In the genomic region with DNA sequence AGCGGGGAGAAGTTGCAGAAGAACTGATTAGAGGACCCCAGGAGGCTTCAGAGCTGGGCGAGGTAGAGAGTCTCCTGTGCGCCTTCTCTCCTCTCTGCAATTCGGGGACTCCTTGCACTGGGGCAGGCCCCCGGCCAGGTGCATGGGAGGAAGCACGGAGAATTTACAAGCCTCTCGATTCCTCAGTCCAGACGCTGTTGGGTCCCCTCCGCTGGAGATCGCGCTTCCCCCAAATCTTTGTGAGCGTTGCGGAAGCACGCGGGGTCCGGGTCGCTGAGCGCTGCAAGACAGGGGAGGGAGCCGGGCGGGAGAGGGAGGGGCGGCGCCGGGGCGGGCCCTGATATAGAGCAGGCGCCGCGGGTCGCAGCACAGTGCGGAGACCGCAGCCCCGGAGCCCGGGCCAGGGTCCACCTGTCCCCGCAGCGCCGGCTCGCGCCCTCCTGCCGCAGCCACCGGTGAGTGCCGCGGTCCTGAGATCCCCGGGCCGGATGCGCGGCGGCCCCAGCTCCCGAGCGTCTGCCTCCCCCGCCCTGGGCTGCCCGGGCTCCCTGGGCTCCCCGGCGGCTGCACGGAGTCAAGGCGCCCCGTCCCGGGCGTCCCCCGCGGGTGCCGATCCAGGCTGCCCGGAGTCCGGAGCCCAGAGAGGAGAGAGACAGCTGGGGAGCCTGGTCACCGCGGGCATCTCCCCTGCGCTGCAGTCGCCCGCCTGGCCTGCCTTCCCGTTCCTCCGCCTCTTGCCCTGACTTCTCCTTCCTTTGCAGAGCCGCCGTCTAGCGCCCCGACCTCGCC, we compare ENCODE assay signal across 1 cellular context.
TF ChIP-seq lines count a peak whose summit lies in the region.

A gene (plus strand): TSS at position 369 of the 789 bp plus-strand sequence. CDS start 424 bp downstream, outside the sequence.

TF ChIP-seq in GM12878, 131 proteins besides CTCF, POLR2A, EP300 and RAD21 (continued from another document and continues in another):
- TF ChIP-seq WRNIP1 (IDR thresholded peaks at IDR 0.05; ENCODE audit: borderline replicate concordance, low read depth, low read length) (no peak), POU2F2 (IDR thresholded peaks at IDR 0.05; ENCODE audit: borderline replicate concordance, low read depth, low read length) (no peak), ZZZ3 (IDR thresholded peaks at IDR 0.05; ENCODE audit: control insufficient read depth, insufficient read length, low read depth) (no peak), MEF2A (IDR thresholded peaks at IDR 0.05; ENCODE audit: insufficient read depth, low read depth, low read length) (no peak), HDGF (IDR thresholded peaks at IDR 0.05) (no peak), JUNB (IDR thresholded peaks at IDR 0.05) (no peak), SREBF1 (IDR thresholded peaks at IDR 0.05; ENCODE audit: low read length) (no peak), TBL1XR1 (IDR thresholded peaks at IDR 0.05; ENCODE audit: low read depth, low read length) (no peak), SRF (IDR thresholded peaks at IDR 0.05; ENCODE audit: low read depth in 2 of 2, low read length in 2 of 2) (0 out of 4 replicates have a peak, but pooled peaks of 1 of the 2 experiments have one; percentile 6), EGR1 (IDR thresholded peaks at IDR 0.05; ENCODE audit: borderline replicate concordance in 1 of 2, low read depth in 2 of 2, low read length in 2 of 2) (peak in 1 of 2 experiments; percentile 34; a peak in 1 of 3 replicates), ZNF24 (IDR thresholded peaks at IDR 0.05) (no peak), ZNF274 (IDR thresholded peaks at IDR 0.05; ENCODE audit: insufficient read depth, insufficient read length) (no peak), SUZ12 (IDR thresholded peaks at IDR 0.05; ENCODE audit: unreplicated experiment) (peak; percentile 5), YBX1 (IDR thresholded peaks at IDR 0.05) (no peak), MYB (IDR thresholded peaks at IDR 0.05; ENCODE audit: borderline replicate concordance, low read depth, low read length) (no peak), ZNF384 (IDR thresholded peaks at IDR 0.05; ENCODE audit: borderline replicate concordance, low read depth, low read length) (no peak), STAT3 (IDR thresholded peaks at IDR 0.05; ENCODE audit: low read depth, low read length) (no peak), MEF2B (IDR thresholded peaks at IDR 0.05; ENCODE audit: partially characterized antibody, poor library complexity, severe bottlenecking) (no peak), NFXL1 (IDR thresholded peaks at IDR 0.05; ENCODE audit: borderline replicate concordance) (no peak), ASH2L (IDR thresholded peaks at IDR 0.05; ENCODE audit: borderline replicate concordance, low read depth) (no peak), FOXK2 (IDR thresholded peaks at IDR 0.05) (no peak), ZNF207 (IDR thresholded peaks at IDR 0.05; ENCODE audit: borderline replicate concordance) (no peak), ATF7 (IDR thresholded peaks at IDR 0.05; ENCODE audit: low read depth) (no peak), SP1 (IDR thresholded peaks at IDR 0.05; ENCODE audit: low read depth, low read length) (no peak), KLF5 (IDR thresholded peaks at IDR 0.05; ENCODE audit: partially characterized antibody) (no peak), HDAC6 (IDR thresholded peaks at IDR 0.05; ENCODE audit: unreplicated experiment) (no peak), TARDBP (IDR thresholded peaks at IDR 0.05; ENCODE audit: borderline replicate concordance) (no peak), IKZF1 (conservative IDR thresholded peaks at IDR 0.05) (peak; percentile 77), TCF12 (IDR thresholded peaks at IDR 0.05; ENCODE audit: low read depth, low read length) (no peak), SREBF2 (IDR thresholded peaks at IDR 0.05; ENCODE audit: low read length) (no peak), NR2C2 (IDR thresholded peaks at IDR 0.05; ENCODE audit: borderline replicate concordance, control insufficient read depth, insufficient read length, low read depth) (no peak), EED (IDR thresholded peaks at IDR 0.05; ENCODE audit: low read depth) (peak; percentile 10), NRF1 (conservative IDR thresholded peaks at IDR 0.05; ENCODE audit: low read depth, low read length) (no peak), HCFC1 (IDR thresholded peaks at IDR 0.05; ENCODE audit: low read length) (no peak), SMAD5 (IDR thresholded peaks at IDR 0.05; ENCODE audit: low read depth) (no peak), CEBPB (IDR thresholded peaks at IDR 0.05; ENCODE audit: borderline replicate concordance in 1 of 2, low read depth in 2 of 2, low read length in 2 of 2) (no peak), MTA2 (IDR thresholded peaks at IDR 0.05; ENCODE audit: low read depth) (no peak), PAX5 (IDR thresholded peaks at IDR 0.05; ENCODE audit: borderline replicate concordance, low read depth, low read length) (no peak), EZH2 (IDR thresholded peaks at IDR 0.05; ENCODE audit: borderline replicate concordance, control insufficient read depth, low read depth, low read length) (no peak), POLR2AphosphoS2 (IDR thresholded peaks at IDR 0.05; ENCODE audit: low read depth, low read length) (no peak), NR2C1 (IDR thresholded peaks at IDR 0.05) (no peak), RAD51 (IDR thresholded peaks at IDR 0.05) (no peak), SMARCA5 (IDR thresholded peaks at IDR 0.05) (0 out of 2 replicates have a peak, but pooled peaks have one; percentile 65)
- TF ChIP-seq, protein P1, sequence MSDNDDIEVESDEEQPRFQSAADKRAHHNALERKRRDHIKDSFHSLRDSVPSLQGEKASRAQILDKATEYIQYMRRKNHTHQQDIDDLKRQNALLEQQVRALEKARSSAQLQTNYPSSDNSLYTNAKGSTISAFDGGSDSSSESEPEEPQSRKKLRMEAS (IDR thresholded peaks at IDR 0.05; ENCODE audit: low read depth, low read length), result no peak
- TF ChIP-seq, protein P2, sequence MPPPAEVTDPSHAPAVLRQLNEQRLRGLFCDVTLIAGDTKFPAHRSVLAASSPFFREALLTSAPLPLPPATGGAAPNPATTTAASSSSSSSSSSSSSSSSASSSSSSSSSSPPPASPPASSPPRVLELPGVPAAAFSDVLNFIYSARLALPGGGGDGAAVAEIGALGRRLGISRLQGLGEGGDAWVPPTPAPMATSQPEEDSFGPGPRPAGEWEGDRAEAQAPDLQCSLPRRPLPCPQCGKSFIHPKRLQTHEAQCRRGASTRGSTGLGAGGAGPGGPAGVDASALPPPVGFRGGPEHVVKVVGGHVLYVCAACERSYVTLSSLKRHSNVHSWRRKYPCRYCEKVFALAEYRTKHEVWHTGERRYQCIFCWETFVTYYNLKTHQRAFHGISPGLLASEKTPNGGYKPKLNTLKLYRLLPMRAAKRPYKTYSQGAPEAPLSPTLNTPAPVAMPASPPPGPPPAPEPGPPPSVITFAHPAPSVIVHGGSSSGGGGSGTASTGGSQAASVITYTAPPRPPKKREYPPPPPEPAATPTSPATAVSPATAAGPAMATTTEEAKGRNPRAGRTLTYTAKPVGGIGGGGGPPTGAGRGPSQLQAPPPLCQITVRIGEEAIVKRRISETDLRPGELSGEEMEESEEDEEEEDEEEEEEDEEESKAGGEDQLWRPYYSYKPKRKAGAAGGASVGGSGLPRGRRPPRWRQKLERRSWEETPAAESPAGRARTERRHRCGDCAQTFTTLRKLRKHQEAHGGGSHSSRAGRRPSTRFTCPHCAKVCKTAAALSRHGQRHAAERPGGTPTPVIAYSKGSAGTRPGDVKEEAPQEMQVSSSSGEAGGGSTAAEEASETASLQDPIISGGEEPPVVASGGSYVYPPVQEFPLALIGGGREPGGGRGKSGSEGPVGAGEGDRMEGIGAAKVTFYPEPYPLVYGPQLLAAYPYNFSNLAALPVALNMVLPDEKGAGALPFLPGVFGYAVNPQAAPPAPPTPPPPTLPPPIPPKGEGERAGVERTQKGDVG (CRISPR knock-in tag; IDR thresholded peaks at IDR 0.05), result no peak
- TF ChIP-seq, protein P3, sequence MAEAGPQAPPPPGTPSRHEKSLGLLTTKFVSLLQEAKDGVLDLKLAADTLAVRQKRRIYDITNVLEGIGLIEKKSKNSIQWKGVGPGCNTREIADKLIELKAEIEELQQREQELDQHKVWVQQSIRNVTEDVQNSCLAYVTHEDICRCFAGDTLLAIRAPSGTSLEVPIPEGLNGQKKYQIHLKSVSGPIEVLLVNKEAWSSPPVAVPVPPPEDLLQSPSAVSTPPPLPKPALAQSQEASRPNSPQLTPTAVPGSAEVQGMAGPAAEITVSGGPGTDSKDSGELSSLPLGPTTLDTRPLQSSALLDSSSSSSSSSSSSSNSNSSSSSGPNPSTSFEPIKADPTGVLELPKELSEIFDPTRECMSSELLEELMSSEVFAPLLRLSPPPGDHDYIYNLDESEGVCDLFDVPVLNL (IDR thresholded peaks at IDR 0.05; ENCODE audit: low read depth, low read length), result no peak
- TF ChIP-seq, protein P4, sequence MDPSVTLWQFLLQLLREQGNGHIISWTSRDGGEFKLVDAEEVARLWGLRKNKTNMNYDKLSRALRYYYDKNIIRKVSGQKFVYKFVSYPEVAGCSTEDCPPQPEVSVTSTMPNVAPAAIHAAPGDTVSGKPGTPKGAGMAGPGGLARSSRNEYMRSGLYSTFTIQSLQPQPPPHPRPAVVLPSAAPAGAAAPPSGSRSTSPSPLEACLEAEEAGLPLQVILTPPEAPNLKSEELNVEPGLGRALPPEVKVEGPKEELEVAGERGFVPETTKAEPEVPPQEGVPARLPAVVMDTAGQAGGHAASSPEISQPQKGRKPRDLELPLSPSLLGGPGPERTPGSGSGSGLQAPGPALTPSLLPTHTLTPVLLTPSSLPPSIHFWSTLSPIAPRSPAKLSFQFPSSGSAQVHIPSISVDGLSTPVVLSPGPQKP (IDR thresholded peaks at IDR 0.05; ENCODE audit: low read depth, low read length), result no peak
- TF ChIP-seq, protein P5, sequence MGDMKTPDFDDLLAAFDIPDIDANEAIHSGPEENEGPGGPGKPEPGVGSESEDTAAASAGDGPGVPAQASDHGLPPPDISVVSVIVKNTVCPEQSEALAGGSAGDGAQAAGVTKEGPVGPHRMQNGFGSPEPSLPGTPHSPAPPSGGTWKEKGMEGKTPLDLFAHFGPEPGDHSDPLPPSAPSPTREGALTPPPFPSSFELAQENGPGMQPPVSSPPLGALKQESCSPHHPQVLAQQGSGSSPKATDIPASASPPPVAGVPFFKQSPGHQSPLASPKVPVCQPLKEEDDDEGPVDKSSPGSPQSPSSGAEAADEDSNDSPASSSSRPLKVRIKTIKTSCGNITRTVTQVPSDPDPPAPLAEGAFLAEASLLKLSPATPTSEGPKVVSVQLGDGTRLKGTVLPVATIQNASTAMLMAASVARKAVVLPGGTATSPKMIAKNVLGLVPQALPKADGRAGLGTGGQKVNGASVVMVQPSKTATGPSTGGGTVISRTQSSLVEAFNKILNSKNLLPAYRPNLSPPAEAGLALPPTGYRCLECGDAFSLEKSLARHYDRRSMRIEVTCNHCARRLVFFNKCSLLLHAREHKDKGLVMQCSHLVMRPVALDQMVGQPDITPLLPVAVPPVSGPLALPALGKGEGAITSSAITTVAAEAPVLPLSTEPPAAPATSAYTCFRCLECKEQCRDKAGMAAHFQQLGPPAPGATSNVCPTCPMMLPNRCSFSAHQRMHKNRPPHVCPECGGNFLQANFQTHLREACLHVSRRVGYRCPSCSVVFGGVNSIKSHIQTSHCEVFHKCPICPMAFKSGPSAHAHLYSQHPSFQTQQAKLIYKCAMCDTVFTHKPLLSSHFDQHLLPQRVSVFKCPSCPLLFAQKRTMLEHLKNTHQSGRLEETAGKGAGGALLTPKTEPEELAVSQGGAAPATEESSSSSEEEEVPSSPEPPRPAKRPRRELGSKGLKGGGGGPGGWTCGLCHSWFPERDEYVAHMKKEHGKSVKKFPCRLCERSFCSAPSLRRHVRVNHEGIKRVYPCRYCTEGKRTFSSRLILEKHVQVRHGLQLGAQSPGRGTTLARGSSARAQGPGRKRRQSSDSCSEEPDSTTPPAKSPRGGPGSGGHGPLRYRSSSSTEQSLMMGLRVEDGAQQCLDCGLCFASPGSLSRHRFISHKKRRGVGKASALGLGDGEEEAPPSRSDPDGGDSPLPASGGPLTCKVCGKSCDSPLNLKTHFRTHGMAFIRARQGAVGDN (IDR thresholded peaks at IDR 0.05), result peak; percentile 24; the same call in 1 of the 2 replicates
- TF ChIP-seq, protein P6, sequence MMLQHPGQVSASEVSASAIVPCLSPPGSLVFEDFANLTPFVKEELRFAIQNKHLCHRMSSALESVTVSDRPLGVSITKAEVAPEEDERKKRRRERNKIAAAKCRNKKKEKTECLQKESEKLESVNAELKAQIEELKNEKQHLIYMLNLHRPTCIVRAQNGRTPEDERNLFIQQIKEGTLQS (IDR thresholded peaks at IDR 0.05; ENCODE audit: borderline replicate concordance, extremely low read depth, low read depth, low read length), result no peak
- TF ChIP-seq, protein P7, sequence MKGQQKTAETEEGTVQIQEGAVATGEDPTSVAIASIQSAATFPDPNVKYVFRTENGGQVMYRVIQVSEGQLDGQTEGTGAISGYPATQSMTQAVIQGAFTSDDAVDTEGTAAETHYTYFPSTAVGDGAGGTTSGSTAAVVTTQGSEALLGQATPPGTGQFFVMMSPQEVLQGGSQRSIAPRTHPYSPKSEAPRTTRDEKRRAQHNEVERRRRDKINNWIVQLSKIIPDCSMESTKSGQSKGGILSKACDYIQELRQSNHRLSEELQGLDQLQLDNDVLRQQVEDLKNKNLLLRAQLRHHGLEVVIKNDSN (IDR thresholded peaks at IDR 0.05; ENCODE audit: borderline replicate concordance, extremely low read length, insufficient read depth, low read depth, low read length), result no peak
- TF ChIP-seq, protein P8, sequence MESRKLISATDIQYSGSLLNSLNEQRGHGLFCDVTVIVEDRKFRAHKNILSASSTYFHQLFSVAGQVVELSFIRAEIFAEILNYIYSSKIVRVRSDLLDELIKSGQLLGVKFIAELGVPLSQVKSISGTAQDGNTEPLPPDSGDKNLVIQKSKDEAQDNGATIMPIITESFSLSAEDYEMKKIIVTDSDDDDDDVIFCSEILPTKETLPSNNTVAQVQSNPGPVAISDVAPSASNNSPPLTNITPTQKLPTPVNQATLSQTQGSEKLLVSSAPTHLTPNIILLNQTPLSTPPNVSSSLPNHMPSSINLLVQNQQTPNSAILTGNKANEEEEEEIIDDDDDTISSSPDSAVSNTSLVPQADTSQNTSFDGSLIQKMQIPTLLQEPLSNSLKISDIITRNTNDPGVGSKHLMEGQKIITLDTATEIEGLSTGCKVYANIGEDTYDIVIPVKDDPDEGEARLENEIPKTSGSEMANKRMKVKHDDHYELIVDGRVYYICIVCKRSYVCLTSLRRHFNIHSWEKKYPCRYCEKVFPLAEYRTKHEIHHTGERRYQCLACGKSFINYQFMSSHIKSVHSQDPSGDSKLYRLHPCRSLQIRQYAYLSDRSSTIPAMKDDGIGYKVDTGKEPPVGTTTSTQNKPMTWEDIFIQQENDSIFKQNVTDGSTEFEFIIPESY (IDR thresholded peaks at IDR 0.05), result no peak
